In the genomic region with DNA sequence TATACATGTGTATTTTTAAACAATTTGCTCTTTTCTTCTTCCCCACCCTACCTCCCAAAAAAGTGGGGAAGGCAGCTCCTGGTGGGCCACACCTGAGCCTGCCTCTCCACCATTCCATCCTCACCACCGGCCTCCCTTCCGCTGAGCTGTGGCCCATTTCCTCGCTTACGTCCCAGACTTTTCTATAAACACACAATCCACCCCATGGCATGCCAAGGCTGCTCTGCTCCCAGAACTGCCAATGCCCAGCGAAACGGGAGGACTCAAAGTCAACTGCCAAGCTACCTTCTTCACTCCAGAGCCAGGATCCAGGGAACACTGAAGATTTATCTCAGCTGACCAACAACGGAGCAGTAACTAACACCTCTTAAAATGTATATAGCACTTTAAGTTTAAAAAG, we compare ENCODE assay signal across 15 cellular contexts. TPM values are rescaled to one million over a fixed set of nuclear protein-coding genes. Genes with fewer than 3 reads are reported as not detected.
A peak's percentile ranks its signal among the peaks of the same experiment; 100 is the strongest.
DNase-seq lines count a peak whose midpoint lies in the region; ATAC-seq and TF ChIP-seq lines count a peak whose summit lies in the region.
"Had no signal": no experiment of that assay in that cellular context is flagged by ENCODE, and none has a peak within 500 bp of the region (broad histone marks: within the 10 kb centered on the region; RNA-seq: fewer than 3 reads in every experiment).

No MANE protein-coding gene starts in this region.

- intact Hi-C loops in ovary (cut with DNase I), result loop anchor here in 2 of 4 donors (10.0 kb wide), 1 partner anchor 110 kb away; a partner anchor contains a TSS

- no peak for ATAC-seq in activated T-cell treated with anti-CD3 and anti-CD28 coated beads, Interleukin-2, amount 50 U/mL, for 4 hours
- ATAC-seq in effector memory CD8-positive, alpha-beta T cell (replicated peaks), result no peak
- ATAC-seq in stimulated activated memory B cell treated with anti-CD40 and anti-IgM and Interleukin-4, amounts not matched to agents 10 μg/mL and 1 μg/mL and 100 μg/mL, for 72 hours, result no peak
- no peak for ATAC-seq in GM18519 (IDR thresholded peaks at IDR 0.05; ENCODE audit: low FRiP score, unreplicated experiment)
- ATAC-seq: left lung had no signal

- no peak overlapping the region for H3K27ac ChIP-seq in OCI-LY3 (ENCODE audit: low read length)
- no peak overlapping the region for H3K27ac ChIP-seq in ovary
- H3K27ac ChIP-seq: WERI-Rb-1 had no signal

- 92 to 94% (median 93%) methylated on average over 7 of the region's 7 CpGs for WGBS in ovary, 3 donors

- peaks cover 50% of the 10 kb centered on the region for H3K79me2 ChIP-seq in OCI-LY3 (ENCODE audit: low read length)

- H3K4me3 Mint-ChIP-seq in activated T-cell treated with anti-CD3 and anti-CD28 coated beads, Interleukin-2, amount 50 U/mL, for 4 hours, result peak overlapping the region; percentile 8
- peak overlapping the region; percentile 93 to 97 for H3K4me3 Mint-ChIP-seq in effector memory CD8-positive, alpha-beta T cell
- H3K4me3 Mint-ChIP-seq in stimulated activated memory B cell treated with anti-CD40 and anti-IgM and Interleukin-4, amounts not matched to agents 10 μg/mL and 1 μg/mL and 100 μg/mL, for 72 hours, result peak overlapping the region; percentile 73

- no peak overlapping the region for H3K9ac ChIP-seq in OCI-LY3 (ENCODE audit: low read length)

- peak overlapping the region; percentile 97 to 99 for H3K27ac Mint-ChIP-seq in effector memory CD8-positive, alpha-beta T cell
- H3K27ac Mint-ChIP-seq in stimulated activated memory B cell treated with anti-CD40 and anti-IgM and Interleukin-4, amounts not matched to agents 10 μg/mL and 1 μg/mL and 100 μg/mL, for 72 hours, result peak overlapping the region; percentile 100

- peak overlapping the region; percentile 91; the same call in 1 of the 2 replicates for H3K4me2 ChIP-seq in OCI-LY3 (ENCODE audit: low read length)

- H3K9me3 ChIP-seq in OCI-LY3 (ENCODE audit: insufficient read depth, low read length), result peaks cover under 1% of the 10 kb centered on the region; the same call in 1 of the 2 replicates
- no peaks in the 10 kb centered on the region for H3K9me3 ChIP-seq in ovary
- H3K9me3 ChIP-seq: transverse colon had no signal

- no peak for TF ChIP-seq POLR2A in ovary (IDR thresholded peaks at IDR 0.05)

- TF ChIP-seq EP300 in ovary (IDR thresholded peaks at IDR 0.05), result no peak

- H3K4me3 ChIP-seq in OCI-LY3 (ENCODE audit: low read length) (no peak overlapping the region), ovary (no peak overlapping the region)

- no peak overlapping the region for H2AFZ ChIP-seq in OCI-LY3 (ENCODE audit: low read depth, low read length)

- H3K27me3 ChIP-seq in OCI-LY3 (ENCODE audit: low read depth, low read length) (no peaks in the 10 kb centered on the region), ovary (no peaks in the 10 kb centered on the region)
- H3K27me3 ChIP-seq: left lung, transverse colon had no signal

- TF ChIP-seq CTCF in OCI-LY3 (IDR thresholded peaks at IDR 0.05; ENCODE audit: low read depth, low read length) (no peak), ovary (IDR thresholded peaks at IDR 0.05) (no peak), GM10266 (IDR thresholded peaks at IDR 0.05; ENCODE audit: control insufficient read depth, insufficient read depth, low read depth, missing control alignments) (no peak)

- DNase-seq in activated T-cell treated with anti-CD3 and anti-CD28 coated beads, Interleukin-2, amount 50 U/mL, for 4 hours, result no peak
- no peak for DNase-seq in activated T-cell treated with anti-CD3 and anti-CD28 coated beads for 4 hours
- DNase-seq in effector memory CD8-positive, alpha-beta T cell, result no peak
- no peak for DNase-seq in ovary
- DNase-seq in GM10266 (ENCODE audit: extremely low spot score), result no peak
- DNase-seq: ACHN, Calu3, left lung, NCI-H2029, NCI-H526 treated with DMSO at 0.1 percent for 48 hours, transverse colon, WERI-Rb-1 had no signal

- H3K36me3 Mint-ChIP-seq in activated T-cell treated with anti-CD3 and anti-CD28 coated beads, Interleukin-2, amount 50 U/mL, for 4 hours (ENCODE audit: insufficient read depth), result peaks cover 25% of the 10 kb centered on the region
- peaks cover 60% of the 10 kb centered on the region for H3K36me3 Mint-ChIP-seq in effector memory CD8-positive, alpha-beta T cell (ENCODE audit: insufficient read depth)
- H3K36me3 Mint-ChIP-seq in stimulated activated memory B cell treated with anti-CD40 and anti-IgM and Interleukin-4, amounts not matched to agents 10 μg/mL and 1 μg/mL and 100 μg/mL, for 72 hours, result peaks cover 55% of the 10 kb centered on the region

- peaks cover 11% of the 10 kb centered on the region; the same call in 1 of the 2 replicates for H4K20me1 ChIP-seq in OCI-LY3 (ENCODE audit: insufficient read depth, low read length)

- H3K4me1 Mint-ChIP-seq in activated T-cell treated with anti-CD3 and anti-CD28 coated beads, Interleukin-2, amount 50 U/mL, for 4 hours (ENCODE audit: low read depth), result peaks cover 44% of the 10 kb centered on the region
- peaks cover 35 to 57% of the 10 kb centered on the region in 2 donors for H3K4me1 Mint-ChIP-seq in effector memory CD8-positive, alpha-beta T cell (ENCODE audit: low read depth in 2 of 2)
- peaks cover 55% of the 10 kb centered on the region for H3K4me1 Mint-ChIP-seq in stimulated activated memory B cell treated with anti-CD40 and anti-IgM and Interleukin-4, amounts not matched to agents 10 μg/mL and 1 μg/mL and 100 μg/mL, for 72 hours

- peaks cover 25% of the 10 kb centered on the region for H3K4me1 ChIP-seq in OCI-LY3 (ENCODE audit: low read length)
- peaks cover 16% of the 10 kb centered on the region for H3K4me1 ChIP-seq in ovary (ENCODE audit: insufficient read depth)

- peaks cover under 1% of the 10 kb centered on the region for H3K9me3 Mint-ChIP-seq in activated T-cell treated with anti-CD3 and anti-CD28 coated beads, Interleukin-2, amount 50 U/mL, for 4 hours
- H3K9me3 Mint-ChIP-seq in effector memory CD8-positive, alpha-beta T cell, result no peaks in the 10 kb centered on the region
- H3K9me3 Mint-ChIP-seq in stimulated activated memory B cell treated with anti-CD40 and anti-IgM and Interleukin-4, amounts not matched to agents 10 μg/mL and 1 μg/mL and 100 μg/mL, for 72 hours, result no peaks in the 10 kb centered on the region

- H3K36me3 ChIP-seq in OCI-LY3 (replicated peaks; ENCODE audit: low read depth, low read length) (peaks cover 43% of the 10 kb centered on the region), ovary (no peaks in the 10 kb centered on the region)
- H3K36me3 ChIP-seq: transverse colon, WERI-Rb-1 had no signal

- H3K27me3 Mint-ChIP-seq in activated T-cell treated with anti-CD3 and anti-CD28 coated beads, Interleukin-2, amount 50 U/mL, for 4 hours (ENCODE audit: low read depth), result no peaks in the 10 kb centered on the region
- no peaks in the 10 kb centered on the region for H3K27me3 Mint-ChIP-seq in effector memory CD8-positive, alpha-beta T cell
- no peaks in the 10 kb centered on the region for H3K27me3 Mint-ChIP-seq in stimulated activated memory B cell treated with anti-CD40 and anti-IgM and Interleukin-4, amounts not matched to agents 10 μg/mL and 1 μg/mL and 100 μg/mL, for 72 hours

RNA-seq across cellular contexts. Expression of a gene that starts 2.8 kb away (rescaled TPM):
- 1 to 10 TPM; 5.1 to 7.3 (median 5.4) TPM for total RNA-seq in activated T-cell treated with anti-CD3 and anti-CD28 coated beads, Interleukin-2, amount 50 U/mL, for 4 hours
- total RNA-seq in ovary, result 10 to 100 TPM; 22.1 to 63.4 (median 30.1) TPM
- polyA plus RNA-seq in ovary, result 10 to 100 TPM; 30.6 to 42.5 TPM

Comparison
In these comparisons a context has a peak if more than half of its experiments do, and no peak if none do; other contexts are left out.
1. H3K4me3 Mint-ChIP-seq: peak in every context shown above with its lines; median percentile 95 in effector memory CD8-positive, alpha-beta T cell; 73 in stimulated activated memory B cell treated with anti-CD40 and anti-IgM and Interleukin-4, amounts not matched to agents 10 μg/mL and 1 μg/mL and 100 μg/mL, for 72 hours; 8 in activated T-cell treated with anti-CD3 and anti-CD28 coated beads, Interleukin-2, amount 50 U/mL, for 4 hours.